ENCODE assay signal across 8 cellular contexts in genomic region chr12:6764011-6764828, GRCh38. TPM values are rescaled to one million over a fixed set of nuclear protein-coding genes. Genes with fewer than 3 reads are reported as not detected.
DNase-seq lines count a peak whose midpoint lies in the region; ATAC-seq, FAIRE-seq and TF ChIP-seq lines count a peak whose summit lies in the region.

No MANE protein-coding gene starts in this region.

- H3K9me3 Mint-ChIP-seq in chondrocyte (ENCODE audit: low read depth), result no peaks in the 10 kb centered on the region

- ATAC-seq in GM18508 (IDR thresholded peaks at IDR 0.05; ENCODE audit: insufficient read depth, unreplicated experiment), result peak; percentile 75
- peak; percentile 87 for ATAC-seq in HG02885 (IDR thresholded peaks at IDR 0.05; ENCODE audit: poor library complexity, unreplicated experiment)

- peak overlapping the region in 20 of 21 experiments; percentile 58 to 94 (median 84) for H3K27ac ChIP-seq in skin epidermis

- FAIRE-seq in islet of Langerhans (lab: Jason Lieb, UNC), result peak; percentile 97

- H3K27ac Mint-ChIP-seq in chondrocyte (ENCODE audit: unreplicated experiment), result peak overlapping the region; percentile 81

- peak overlapping the region; percentile 51 for H3K4me3 Mint-ChIP-seq in chondrocyte (ENCODE audit: unreplicated experiment)

- peak; percentile 96 for DNase-seq in AG08396 (ENCODE audit: low spot score)
- peak; percentile 98 for DNase-seq in NCI-H1436 treated with DMSO at 0.1 percent for 48 hours (lab: John Stamatoyannopoulos, UW)
- peak; percentile 100 for DNase-seq in SW480 (ENCODE audit: low spot score)
- DNase-seq in chondrocyte (ENCODE audit: low spot score), result no peak

- H3K27me3 Mint-ChIP-seq in chondrocyte (ENCODE audit: low read depth), result no peaks in the 10 kb centered on the region

- peaks cover 2% of the 10 kb centered on the region for H3K36me3 Mint-ChIP-seq in chondrocyte (ENCODE audit: low read depth)

- H3K4me3 ChIP-seq in skin epidermis, result peak overlapping the region in 4 of 7 experiments; percentile 5 to 32 (median 14)

- TF ChIP-seq CTCF in chondrocyte (IDR thresholded peaks at IDR 0.05), result no peak

- peaks cover 54% of the 10 kb centered on the region for H3K4me1 Mint-ChIP-seq in chondrocyte (ENCODE audit: low read depth)

RNA-seq across cellular contexts. Expression of gene PTMS, which starts 1.9 kb away (rescaled TPM):
- total RNA-seq in chondrocyte, result 413 to 493 TPM (median 463 TPM) in 3 replicates

RNA-seq across cellular contexts. Expression of gene LAG3, which starts 8.1 kb away (rescaled TPM):
- total RNA-seq in chondrocyte, result 0.56 to 1.7 TPM (median 1.0 TPM) in 3 replicates

RNA-seq across cellular contexts. Expression of gene MLF2, which starts 11.3 kb away (rescaled TPM):
- total RNA-seq in chondrocyte, result 161 to 172 TPM (median 163 TPM) in 3 replicates

RNA-seq across cellular contexts. Expression of gene CD4, which starts 25.1 kb away (rescaled TPM):
- total RNA-seq in chondrocyte, result 0.70 to 1.2 TPM (median 0.72 TPM) in 3 replicates

RNA-seq across cellular contexts. Expression of gene COPS7A, which starts 40.4 kb away (rescaled TPM):
- 57.0 to 74.4 TPM (median 59.3 TPM) in 3 replicates for total RNA-seq in chondrocyte
